Comparison of ENCODE assay signal across 15 cellular contexts in genomic region chr6:135159531-135159930, GRCh38. TPM values are rescaled to one million over a fixed set of nuclear protein-coding genes. Genes with fewer than 3 reads are reported as not detected.
DNase-seq lines count a peak whose midpoint lies in the region; ATAC-seq, FAIRE-seq and TF ChIP-seq lines count a peak whose summit lies in the region.
"Had no signal": no experiment of that assay in that cellular context is flagged by ENCODE, and none has a peak within 500 bp of the region (broad histone marks: within the 10 kb centered on the region; RNA-seq: fewer than 3 reads in every experiment).

No MANE protein-coding gene starts in this region.

- peaks cover 11% of the 10 kb centered on the region for H3K27me3 Mint-ChIP-seq in activated T-helper 17 cell treated with anti-CD3 and anti-CD28 coated beads, Interleukin-2, amount 50 U/mL, for 72 hours
- H3K27me3 Mint-ChIP-seq: CD4-positive, alpha-beta T cell had no signal

- H3K4me2 ChIP-seq in DND-41 (ENCODE audit: insufficient read depth, low read length): no peak overlapping the region
- H3K4me2 ChIP-seq: PC-9 had no signal

- no peaks in the 10 kb centered on the region for H3K79me2 ChIP-seq in DND-41 (ENCODE audit: insufficient read depth, low read length)

- H3K27ac Mint-ChIP-seq in activated T-helper 17 cell treated with anti-CD3 and anti-CD28 coated beads, Interleukin-2, amount 50 U/mL, for 72 hours: no peak overlapping the region
- H3K27ac Mint-ChIP-seq: CD4-positive, alpha-beta T cell; naive B cell had no signal

- H3K36me3 ChIP-seq in DND-41 (ENCODE audit: insufficient read depth, low read length) (no peaks in the 10 kb centered on the region), suprapubic skin (no peaks in the 10 kb centered on the region)
- H3K36me3 ChIP-seq: sigmoid colon had no signal

- H3K9me3 ChIP-seq in DND-41 (ENCODE audit: insufficient read depth, low read length, severe bottlenecking) (no peaks in the 10 kb centered on the region), suprapubic skin (no peaks in the 10 kb centered on the region)
- H3K9me3 ChIP-seq: sigmoid colon had no signal

- peak overlapping the region; percentile 52; the same call in 1 of the 2 replicates for H2AFZ ChIP-seq in DND-41 (ENCODE audit: low read depth, low read length)
- H2AFZ ChIP-seq: PC-9 had no signal

- peak; percentile 21 for DNase-seq in DND-41
- DNase-seq in GM18507 (ENCODE audit: extremely low spot score, insufficient read length, low read depth): no peak
- no peak for DNase-seq in suprapubic skin (ENCODE audit: low spot score in 2 of 2)
- no peak for DNase-seq in cerebellum (ENCODE audit: low spot score)
- DNase-seq: CD4-positive, alpha-beta T cell; dermis blood vessel endothelial cell; naive B cell; PC-9; sigmoid colon had no signal

- H3K36me3 Mint-ChIP-seq in activated T-helper 17 cell treated with anti-CD3 and anti-CD28 coated beads, Interleukin-2, amount 50 U/mL, for 72 hours (ENCODE audit: low read depth): no peaks in the 10 kb centered on the region
- H3K36me3 Mint-ChIP-seq: naive B cell had no signal

- peak; percentile 36 for FAIRE-seq in GM18507 (lab: Jason Lieb, UNC)
- FAIRE-seq: GM12892, islet of Langerhans had no signal

- no peak overlapping the region for H3K4me3 Mint-ChIP-seq in activated T-helper 17 cell treated with anti-CD3 and anti-CD28 coated beads, Interleukin-2, amount 50 U/mL, for 72 hours
- H3K4me3 Mint-ChIP-seq: CD4-positive, alpha-beta T cell; naive B cell had no signal

- peaks cover 12% of the 10 kb centered on the region for H3K4me1 Mint-ChIP-seq in activated T-helper 17 cell treated with anti-CD3 and anti-CD28 coated beads, Interleukin-2, amount 50 U/mL, for 72 hours

- no peak overlapping the region for H3K4me3 ChIP-seq in DND-41 (ENCODE audit: low read depth in 1 of 2, low read length in 2 of 2)
- H3K4me3 ChIP-seq in suprapubic skin: no peak overlapping the region
- H3K4me3 ChIP-seq: PC-9, sigmoid colon had no signal

- WGBS in suprapubic skin: 66% methylated on average over 3 of the region's 3 CpGs

- TF ChIP-seq CTCF in DND-41 (IDR thresholded peaks at IDR 0.05; ENCODE audit: borderline replicate concordance, extremely low read depth, low read length, poor library complexity, severe bottlenecking) (no peak), suprapubic skin (IDR thresholded peaks at IDR 0.05) (no peak)

- no peaks in the 10 kb centered on the region for H4K20me1 ChIP-seq in DND-41 (ENCODE audit: insufficient read depth, low read length)

- no peak overlapping the region for H3K9ac ChIP-seq in DND-41 (ENCODE audit: low read depth, low read length)

- no peak for TF ChIP-seq EP300 in suprapubic skin (IDR thresholded peaks at IDR 0.05)

- TF ChIP-seq POLR2A in suprapubic skin (IDR thresholded peaks at IDR 0.05): no peak
- no peak for TF ChIP-seq POLR2A in GM18505 (IDR thresholded peaks at IDR 0.05; ENCODE audit: borderline replicate concordance, extremely low read depth, insufficient read depth, insufficient read length)

- no peaks in the 10 kb centered on the region for H3K9me3 Mint-ChIP-seq in activated T-helper 17 cell treated with anti-CD3 and anti-CD28 coated beads, Interleukin-2, amount 50 U/mL, for 72 hours
- H3K9me3 Mint-ChIP-seq: CD4-positive, alpha-beta T cell; naive B cell had no signal

- peak overlapping the region; percentile 34; the same call in 1 of the 2 replicates for H3K27ac ChIP-seq in DND-41 (ENCODE audit: low read length)
- H3K27ac ChIP-seq in suprapubic skin: no peak overlapping the region
- H3K27ac ChIP-seq: PC-9, sigmoid colon had no signal

- H3K4me1 ChIP-seq in DND-41 (ENCODE audit: insufficient read depth, low read length): peaks cover 21% of the 10 kb centered on the region
- no peaks in the 10 kb centered on the region for H3K4me1 ChIP-seq in suprapubic skin
- H3K4me1 ChIP-seq: sigmoid colon had no signal

- no peaks in the 10 kb centered on the region for H3K27me3 ChIP-seq in DND-41 (ENCODE audit: insufficient read depth, low read length, poor library complexity)
- peaks cover 3% of the 10 kb centered on the region for H3K27me3 ChIP-seq in suprapubic skin
- H3K27me3 ChIP-seq: sigmoid colon had no signal

- peak; percentile 67; the same call in 1 of the 3 replicates for ATAC-seq in DND-41 (ENCODE audit: insufficient read depth, low read depth)
- ATAC-seq in HG03442 (IDR thresholded peaks at IDR 0.05; ENCODE audit: unreplicated experiment): peak; percentile 52
- peak; percentile 65 for ATAC-seq in activated T-helper 17 cell treated with anti-CD3 and anti-CD28 coated beads, Interleukin-2, amount 50 U/mL, for 72 hours (replicated peaks)
- ATAC-seq in GM18505 (IDR thresholded peaks at IDR 0.05; ENCODE audit: unreplicated experiment): no peak
- ATAC-seq in HG03025 (IDR thresholded peaks at IDR 0.05; ENCODE audit: low FRiP score, unreplicated experiment): no peak

RNA-seq across cellular contexts. Expression of gene MYB, which starts 21.6 kb away (rescaled TPM):
- total RNA-seq in activated T-helper 17 cell treated with anti-CD3 and anti-CD28 coated beads, Interleukin-2, amount 50 U/mL, for 72 hours: 10 to 100 TPM; 29.9 to 81.5 TPM
- total RNA-seq in suprapubic skin: 10 to 100 TPM in 1 of 4 donors, 1 to 10 TPM in 3; 5.1 to 18.0 (median 8.8) TPM
- 9.0 TPM for total RNA-seq in cerebellum

Comparison
In these comparisons a context has a peak if more than half of its experiments do, and no peak if none do; other contexts are left out.
1. ATAC-seq: peak in DND-41 (single experiment), HG03442 (single experiment) and activated T-helper 17 cell treated with anti-CD3 and anti-CD28 coated beads, Interleukin-2, amount 50 U/mL, for 72 hours (single experiment); none in GM18505 (single experiment) and HG03025 (single experiment).